In genomic region chr11:126188332-126189108, GRCh38 we compare ENCODE assay signal across 1 cellular context.
TF ChIP-seq lines count a peak whose summit lies in the region.

No MANE protein-coding gene starts in this region.

TF ChIP-seq in GM12878, 131 proteins besides CTCF, POLR2A, EP300 and RAD21 (continued from another document):
- TF ChIP-seq CEBPZ (IDR thresholded peaks at IDR 0.05; ENCODE audit: low read depth, low read length): no peak
- TF ChIP-seq ELK1 (IDR thresholded peaks at IDR 0.05; ENCODE audit: low read depth, low read length): no peak
- no peak for TF ChIP-seq RBBP5 (conservative IDR thresholded peaks at IDR 0.05)
- TF ChIP-seq EZH2 (IDR thresholded peaks at IDR 0.05; ENCODE audit: borderline replicate concordance, control insufficient read depth, low read depth, low read length): no peak
- no peak for TF ChIP-seq BCLAF1 (IDR thresholded peaks at IDR 0.05)
- no peak for TF ChIP-seq ZNF592 (IDR thresholded peaks at IDR 0.05)
- TF ChIP-seq NFYA (IDR thresholded peaks at IDR 0.05; ENCODE audit: borderline replicate concordance, low read depth, low read length): no peak
- TF ChIP-seq ZNF274 (IDR thresholded peaks at IDR 0.05; ENCODE audit: insufficient read depth, insufficient read length): no peak
- TF ChIP-seq JUND (IDR thresholded peaks at IDR 0.05; ENCODE audit: low read depth, low read length): no peak
- TF ChIP-seq DPF2 (IDR thresholded peaks at IDR 0.05): peak; percentile 75
- no peak for TF ChIP-seq TARDBP (IDR thresholded peaks at IDR 0.05; ENCODE audit: borderline replicate concordance)
- TF ChIP-seq CHD1 (IDR thresholded peaks at IDR 0.05; ENCODE audit: low read depth, low read length): no peak
- no peak for TF ChIP-seq KAT2A (conservative IDR thresholded peaks at IDR 0.05; ENCODE audit: control insufficient read depth, low read depth, low read length)
- peak; percentile 55 for TF ChIP-seq RELB (IDR thresholded peaks at IDR 0.05; ENCODE audit: low read depth)
- TF ChIP-seq SIN3A (IDR thresholded peaks at IDR 0.05; ENCODE audit: low read depth, low read length): no peak
- no peak for TF ChIP-seq ZNF24 (IDR thresholded peaks at IDR 0.05)
- no peak for TF ChIP-seq YBX1 (IDR thresholded peaks at IDR 0.05)
- TF ChIP-seq CBFB (IDR thresholded peaks at IDR 0.05; ENCODE audit: low read depth): peak; percentile 49; the same call in 1 of the 2 replicates
- TF ChIP-seq SIX5 (IDR thresholded peaks at IDR 0.05; ENCODE audit: low read depth, low read length, severe bottlenecking): no peak
- TF ChIP-seq CREM (IDR thresholded peaks at IDR 0.05; ENCODE audit: low read depth): peak; percentile 63; the same call in 1 of the 2 replicates
- no peak for TF ChIP-seq YY1 (IDR thresholded peaks at IDR 0.05; ENCODE audit: low read depth, low read length)
- no peak for TF ChIP-seq ESRRA (IDR thresholded peaks at IDR 0.05; ENCODE audit: low read length)
- no peak for TF ChIP-seq PML (IDR thresholded peaks at IDR 0.05; ENCODE audit: low read length)
- TF ChIP-seq SRF (IDR thresholded peaks at IDR 0.05; ENCODE audit: low read depth in 2 of 2, low read length in 2 of 2): no peak
- no peak for TF ChIP-seq WRNIP1 (IDR thresholded peaks at IDR 0.05; ENCODE audit: borderline replicate concordance, low read depth, low read length)
- TF ChIP-seq PAX5 (IDR thresholded peaks at IDR 0.05; ENCODE audit: borderline replicate concordance, low read depth, low read length): peak; percentile 90
- TF ChIP-seq BRCA1 (IDR thresholded peaks at IDR 0.05; ENCODE audit: low read depth, low read length): no peak
- no peak for TF ChIP-seq NBN (IDR thresholded peaks at IDR 0.05)
- TF ChIP-seq IRF3 (IDR thresholded peaks at IDR 0.05): no peak
- TF ChIP-seq RUNX3 (IDR thresholded peaks at IDR 0.05; ENCODE audit: low read length): peak; percentile 93
- no peak for TF ChIP-seq CREB1 (IDR thresholded peaks at IDR 0.05; ENCODE audit: low read depth)
- TF ChIP-seq USF2 (IDR thresholded peaks at IDR 0.05; ENCODE audit: borderline replicate concordance, low read depth, low read length): no peak
- no peak for TF ChIP-seq MLLT1 (IDR thresholded peaks at IDR 0.05)
- TF ChIP-seq TCF7 (IDR thresholded peaks at IDR 0.05; ENCODE audit: borderline replicate concordance): no peak
- no peak for TF ChIP-seq FOS (IDR thresholded peaks at IDR 0.05; ENCODE audit: borderline replicate concordance, extremely low read depth, insufficient read length)
- no peak for TF ChIP-seq POLR2AphosphoS2 (IDR thresholded peaks at IDR 0.05; ENCODE audit: low read depth, low read length)
- TF ChIP-seq MTA3 (IDR thresholded peaks at IDR 0.05; ENCODE audit: borderline replicate concordance, low read length): peak; percentile 72; the same call in 1 of the 2 replicates
- no peak for TF ChIP-seq E2F8 (IDR thresholded peaks at IDR 0.05; ENCODE audit: low read depth, partially characterized antibody)
- TF ChIP-seq ZNF217 (IDR thresholded peaks at IDR 0.05): 0 out of 2 replicates have a peak, but pooled peaks have one; percentile 17
- no peak for TF ChIP-seq NRF1 (conservative IDR thresholded peaks at IDR 0.05; ENCODE audit: low read depth, low read length)
- peak; percentile 72; the same call in 1 of the 2 replicates for TF ChIP-seq EED (IDR thresholded peaks at IDR 0.05; ENCODE audit: low read depth)
- TF ChIP-seq ZNF622 (IDR thresholded peaks at IDR 0.05): no peak
- no peak for TF ChIP-seq POLR2AphosphoS5 (IDR thresholded peaks at IDR 0.05; ENCODE audit: low read length)
- no peak for TF ChIP-seq FOXK2 (IDR thresholded peaks at IDR 0.05)
